ENCODE assay signal across 8 cellular contexts in genomic region chr13:65966991-65967451, GRCh38.
DNase-seq lines count a peak whose midpoint lies in the region; ATAC-seq, FAIRE-seq and TF ChIP-seq lines count a peak whose summit lies in the region.

No MANE protein-coding gene starts in this region.

- H3K9ac ChIP-seq in astrocyte (ENCODE audit: low read length) (no peak overlapping the region), mesendoderm (ENCODE audit: low read length) (no peak overlapping the region)

- no peak overlapping the region for H2AFZ ChIP-seq in astrocyte (ENCODE audit: low read depth, low read length)

- no peak overlapping the region for H3K4me2 ChIP-seq in astrocyte (ENCODE audit: low read length)
- no peak overlapping the region for H3K4me2 ChIP-seq in mesendoderm (ENCODE audit: low read length)

- no peaks in the 10 kb centered on the region for H4K20me1 ChIP-seq in astrocyte (ENCODE audit: insufficient read depth, low read length)

- H3K36me3 ChIP-seq in MG63, result no peaks in the 10 kb centered on the region
- no peaks in the 10 kb centered on the region for H3K36me3 ChIP-seq in astrocyte (ENCODE audit: insufficient read depth, low read length)
- H3K36me3 ChIP-seq in mesendoderm (ENCODE audit: control insufficient read depth, insufficient read depth, low read length), result no peaks in the 10 kb centered on the region

- H2AK5ac ChIP-seq in mesendoderm (ENCODE audit: low read length), result no peak overlapping the region

- H3K79me1 ChIP-seq in mesendoderm (ENCODE audit: low read length), result no peaks in the 10 kb centered on the region

- peaks cover 3% of the 10 kb centered on the region for H3K4me1 Mint-ChIP-seq in astrocyte (ENCODE audit: low read depth, unreplicated experiment)

- H3K36me3 Mint-ChIP-seq in astrocyte (ENCODE audit: low read depth, unreplicated experiment), result no peaks in the 10 kb centered on the region

- H3K4me1 ChIP-seq in astrocyte (ENCODE audit: insufficient read depth, low read length) (no peaks in the 10 kb centered on the region), mesendoderm (ENCODE audit: control insufficient read depth, low read depth, low read length) (no peaks in the 10 kb centered on the region)

- no peak overlapping the region for H2BK15ac ChIP-seq in mesendoderm (replicated peaks; ENCODE audit: low read depth)

- ATAC-seq in HG02763 (IDR thresholded peaks at IDR 0.05; ENCODE audit: unreplicated experiment), result no peak
- ATAC-seq in HG03039 (IDR thresholded peaks at IDR 0.05; ENCODE audit: unreplicated experiment), result no peak

- no peak overlapping the region for H3K4ac ChIP-seq in mesendoderm (ENCODE audit: low read depth, low read length)

- H3K18ac ChIP-seq in mesendoderm (ENCODE audit: low read length), result no peak overlapping the region

- H3K9me3 ChIP-seq in MG63 (no peaks in the 10 kb centered on the region), astrocyte (ENCODE audit: insufficient read depth, low read depth, low read length) (no peaks in the 10 kb centered on the region)

- no peak for FAIRE-seq in astrocyte (lab: Jason Lieb, UNC)

- no peak overlapping the region for H2BK120ac ChIP-seq in mesendoderm (ENCODE audit: low read depth, low read length)

- WGBS in mesendoderm (ENCODE audit: extremely low coverage, insufficient coverage, low lambda C conversion rate), result no CpG with 5 or more reads among the region's 3 CpGs

- H4K8ac ChIP-seq in mesendoderm (ENCODE audit: low read depth, low read length), result no peak overlapping the region

- no peak for TF ChIP-seq CTCF in GM12865 (IDR thresholded peaks at IDR 0.05; ENCODE audit: insufficient read depth, low read depth, low read length, missing control alignments)
- TF ChIP-seq CTCF in astrocyte (IDR thresholded peaks at IDR 0.05; ENCODE audit: insufficient read depth, low read depth, low read length), result peak; percentile 40

- no peak overlapping the region for H3K23ac ChIP-seq in mesendoderm (ENCODE audit: low read length)

- H3K27ac Mint-ChIP-seq in astrocyte (ENCODE audit: unreplicated experiment), result no peak overlapping the region

- H3K4me3 ChIP-seq in GM12865 (ENCODE audit: low read depth, low read length) (no peak overlapping the region), MG63 (no peak overlapping the region), astrocyte (ENCODE audit: insufficient read depth, low read depth, low read length) (no peak overlapping the region), mesendoderm (ENCODE audit: low read length) (no peak overlapping the region)

- DNase-seq in GM12865 (ENCODE audit: low read depth), result peak; percentile 0
- DNase-seq in MG63, result peak; percentile 2
- peak; percentile 5 for DNase-seq in astrocyte (ENCODE audit: low read depth)
- DNase-seq in mesendoderm, result peak; percentile 92
- DNase-seq in effector CD4-positive, alpha-beta T cell, result no peak
- no peak for DNase-seq in stimulated activated CD4-positive, alpha-beta T cell treated with anti-CD3 and anti-CD28 coated beads, Interleukin-4, amount 100 ng/mL, for 24 hours

- no peak overlapping the region for H4K5ac ChIP-seq in mesendoderm (ENCODE audit: low read length)

- no peaks in the 10 kb centered on the region for H3K27me3 ChIP-seq in MG63
- no peaks in the 10 kb centered on the region for H3K27me3 ChIP-seq in astrocyte (ENCODE audit: insufficient read depth, low read length)
- H3K27me3 ChIP-seq in mesendoderm (ENCODE audit: insufficient read depth, low read length, poor library complexity), result no peaks in the 10 kb centered on the region

- H3K27ac ChIP-seq in astrocyte (ENCODE audit: low read depth, low read length), result no peak overlapping the region
- H3K27ac ChIP-seq in mesendoderm (ENCODE audit: low read depth, low read length), result no peak overlapping the region

- H3K9me3 Mint-ChIP-seq in astrocyte (ENCODE audit: unreplicated experiment), result no peaks in the 10 kb centered on the region

- H3K27me3 Mint-ChIP-seq in astrocyte (ENCODE audit: low read depth, unreplicated experiment), result no peaks in the 10 kb centered on the region

- no peak overlapping the region for H3K56ac ChIP-seq in mesendoderm (ENCODE audit: low read length)

- H3K4me3 Mint-ChIP-seq in astrocyte (ENCODE audit: unreplicated experiment), result no peak overlapping the region

- H3K79me2 ChIP-seq in astrocyte (ENCODE audit: insufficient read depth, low read length) (no peaks in the 10 kb centered on the region), mesendoderm (ENCODE audit: control insufficient read depth, insufficient read depth, low read length) (no peaks in the 10 kb centered on the region)

- no peak overlapping the region for H2BK5ac ChIP-seq in mesendoderm (ENCODE audit: low read length)

Comparison
In these comparisons a context has a peak if more than half of its experiments do, and no peak if none do; other contexts are left out.
1. DNase-seq: peak in GM12865 (single experiment), MG63 (single experiment), astrocyte (single experiment) and mesendoderm (single experiment); none in effector CD4-positive, alpha-beta T cell (single experiment) and stimulated activated CD4-positive, alpha-beta T cell treated with anti-CD3 and anti-CD28 coated beads, Interleukin-4, amount 100 ng/mL, for 24 hours (single experiment).